ENCODE assay signal across 1 cellular context in genomic region chr16:57574646-57575467, GRCh38.
TF ChIP-seq lines count a peak whose summit lies in the region.

No MANE protein-coding gene starts in this region.

TF ChIP-seq in GM23338, 12 proteins besides CTCF, POLR2A, EP300 and RAD21 (continued from another document):
- TF ChIP-seq, protein P1, sequence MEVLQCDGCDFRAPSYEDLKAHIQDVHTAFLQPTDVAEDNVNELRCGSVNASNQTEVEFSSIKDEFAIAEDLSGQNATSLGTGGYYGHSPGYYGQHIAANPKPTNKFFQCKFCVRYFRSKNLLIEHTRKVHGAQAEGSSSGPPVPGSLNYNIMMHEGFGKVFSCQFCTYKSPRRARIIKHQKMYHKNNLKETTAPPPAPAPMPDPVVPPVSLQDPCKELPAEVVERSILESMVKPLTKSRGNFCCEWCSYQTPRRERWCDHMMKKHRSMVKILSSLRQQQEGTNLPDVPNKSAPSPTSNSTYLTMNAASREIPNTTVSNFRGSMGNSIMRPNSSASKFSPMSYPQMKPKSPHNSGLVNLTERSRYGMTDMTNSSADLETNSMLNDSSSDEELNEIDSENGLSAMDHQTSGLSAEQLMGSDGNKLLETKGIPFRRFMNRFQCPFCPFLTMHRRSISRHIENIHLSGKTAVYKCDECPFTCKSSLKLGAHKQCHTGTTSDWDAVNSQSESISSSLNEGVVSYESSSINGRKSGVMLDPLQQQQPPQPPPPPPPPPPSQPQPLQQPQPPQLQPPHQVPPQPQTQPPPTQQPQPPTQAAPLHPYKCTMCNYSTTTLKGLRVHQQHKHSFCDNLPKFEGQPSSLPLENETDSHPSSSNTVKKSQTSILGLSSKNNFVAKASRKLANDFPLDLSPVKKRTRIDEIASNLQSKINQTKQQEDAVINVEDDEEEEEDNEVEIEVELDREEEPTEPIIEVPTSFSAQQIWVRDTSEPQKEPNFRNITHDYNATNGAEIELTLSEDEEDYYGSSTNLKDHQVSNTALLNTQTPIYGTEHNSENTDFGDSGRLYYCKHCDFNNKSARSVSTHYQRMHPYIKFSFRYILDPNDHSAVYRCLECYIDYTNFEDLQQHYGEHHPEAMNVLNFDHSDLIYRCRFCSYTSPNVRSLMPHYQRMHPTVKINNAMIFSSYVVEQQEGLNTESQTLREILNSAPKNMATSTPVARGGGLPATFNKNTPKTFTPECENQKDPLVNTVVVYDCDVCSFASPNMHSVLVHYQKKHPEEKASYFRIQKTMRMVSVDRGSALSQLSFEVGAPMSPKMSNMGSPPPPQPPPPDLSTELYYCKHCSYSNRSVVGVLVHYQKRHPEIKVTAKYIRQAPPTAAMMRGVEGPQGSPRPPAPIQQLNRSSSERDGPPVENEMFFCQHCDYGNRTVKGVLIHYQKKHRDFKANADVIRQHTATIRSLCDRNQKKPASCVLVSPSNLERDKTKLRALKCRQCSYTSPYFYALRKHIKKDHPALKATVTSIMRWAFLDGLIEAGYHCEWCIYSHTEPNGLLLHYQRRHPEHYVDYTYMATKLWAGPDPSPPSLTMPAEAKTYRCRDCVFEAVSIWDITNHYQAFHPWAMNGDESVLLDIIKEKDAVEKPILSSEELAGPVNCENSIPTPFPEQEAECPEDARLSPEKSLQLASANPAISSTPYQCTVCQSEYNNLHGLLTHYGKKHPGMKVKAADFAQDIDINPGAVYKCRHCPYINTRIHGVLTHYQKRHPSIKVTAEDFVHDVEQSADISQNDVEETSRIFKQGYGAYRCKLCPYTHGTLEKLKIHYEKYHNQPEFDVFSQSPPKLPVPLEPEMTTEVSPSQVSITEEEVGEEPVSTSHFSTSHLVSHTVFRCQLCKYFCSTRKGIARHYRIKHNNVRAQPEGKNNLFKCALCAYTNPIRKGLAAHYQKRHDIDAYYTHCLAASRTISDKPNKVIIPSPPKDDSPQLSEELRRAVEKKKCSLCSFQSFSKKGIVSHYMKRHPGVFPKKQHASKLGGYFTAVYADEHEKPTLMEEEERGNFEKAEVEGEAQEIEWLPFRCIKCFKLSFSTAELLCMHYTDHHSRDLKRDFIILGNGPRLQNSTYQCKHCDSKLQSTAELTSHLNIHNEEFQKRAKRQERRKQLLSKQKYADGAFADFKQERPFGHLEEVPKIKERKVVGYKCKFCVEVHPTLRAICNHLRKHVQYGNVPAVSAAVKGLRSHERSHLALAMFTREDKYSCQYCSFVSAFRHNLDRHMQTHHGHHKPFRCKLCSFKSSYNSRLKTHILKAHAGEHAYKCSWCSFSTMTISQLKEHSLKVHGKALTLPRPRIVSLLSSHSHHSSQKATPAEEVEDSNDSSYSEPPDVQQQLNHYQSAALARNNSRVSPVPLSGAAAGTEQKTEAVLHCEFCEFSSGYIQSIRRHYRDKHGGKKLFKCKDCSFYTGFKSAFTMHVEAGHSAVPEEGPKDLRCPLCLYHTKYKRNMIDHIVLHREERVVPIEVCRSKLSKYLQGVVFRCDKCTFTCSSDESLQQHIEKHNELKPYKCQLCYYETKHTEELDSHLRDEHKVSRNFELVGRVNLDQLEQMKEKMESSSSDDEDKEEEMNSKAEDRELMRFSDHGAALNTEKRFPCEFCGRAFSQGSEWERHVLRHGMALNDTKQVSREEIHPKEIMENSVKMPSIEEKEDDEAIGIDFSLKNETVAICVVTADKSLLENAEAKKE (CRISPR knock-in tag; IDR thresholded peaks at IDR 0.05) = no peak
- no peak for TF ChIP-seq NANOG (IDR thresholded peaks at IDR 0.05; ENCODE audit: borderline replicate concordance)
